Comparison of ENCODE assay signal across 1 cellular context in genomic region chr13:105037064-105037463, GRCh38.
TF ChIP-seq lines count a peak whose summit lies in the region.

No MANE protein-coding gene starts in this region.

TF ChIP-seq in GM23338, 12 proteins besides CTCF, POLR2A, EP300 and RAD21 (continued from another document):
- TF ChIP-seq REST (IDR thresholded peaks at IDR 0.05; ENCODE audit: unreplicated experiment) (no peak), NANOG (IDR thresholded peaks at IDR 0.05; ENCODE audit: borderline replicate concordance) (no peak), ZNF462 (CRISPR knock-in tag; IDR thresholded peaks at IDR 0.05) (no peak), POLR2AphosphoS5 (IDR thresholded peaks at IDR 0.05; ENCODE audit: low read depth) (no peak), ZNF331 (CRISPR knock-in tag; IDR thresholded peaks at IDR 0.05; ENCODE audit: low read depth) (no peak)
